ENCODE assay signal across 32 cellular contexts in genomic region chr6:141118991-141119390, GRCh38.
"Had no signal": no experiment of that assay in that cellular context is flagged by ENCODE, and none has a peak within 500 bp of the region (broad histone marks: within the 10 kb centered on the region; RNA-seq: fewer than 3 reads in every experiment).

No MANE protein-coding gene starts in this region.

- H3K27ac Mint-ChIP-seq: activated B cell treated with CpG ODN at 0.5 μM for 24 hours; activated CD4-positive, alpha-beta memory T cell treated with anti-CD3 and anti-CD28 coated beads for 36 hours; activated CD4-positive, alpha-beta T cell treated with anti-CD3 and anti-CD28 coated beads, Interleukin-2, amount 10 ng/mL, durations not matched to agents 24 days and 14 days; activated CD8-positive, alpha-beta T cell treated with anti-CD3 and anti-CD28 coated beads for 36 hours; activated naive CD4-positive, alpha-beta T cell treated with anti-CD3 and anti-CD28 coated beads, Interleukin-2, amount 10 ng/mL, durations not matched to agents 7 days and 5 days; activated naive CD4-positive, alpha-beta T cell treated with anti-CD3 and anti-CD28 coated beads, Interleukin-2, amount 50 U/mL, for 24 hours; activated naive CD8-positive, alpha-beta T cell; activated naive CD8-positive, alpha-beta T cell treated with anti-CD3 and anti-CD28 coated beads, Interleukin-2, amount 10 ng/mL, durations not matched to agents 7 days and 5 days; activated naive CD8-positive, alpha-beta T cell treated with anti-CD3 and anti-CD28 coated beads, Interleukin-2, amount 50 U/mL, for 24 hours; activated T-cell treated with anti-CD3 and anti-CD28 coated beads, Interleukin-2, amount 50 U/mL, for 72 hours; activated T-helper 1 cell treated with anti-CD3 and anti-CD28 coated beads, Interleukin-12 subunit alpha, Interleukin-12 subunit beta, Interleukin-2, Interleukin-4 antibody, amounts not matched to agents 30 ng/mL and 10 ng/mL and 1 ng/mL, durations not matched to agents 14 hours and 24 hours and 36 hours; activated T-helper 17 cell treated with anti-CD3 and anti-CD28 coated beads, Interleukin-2, amount 50 U/mL, for 72 hours; T-helper 1 cell treated with Interleukin-12 subunit alpha and Interleukin-12 subunit beta and Interleukin-4 antibody, amounts not matched to agents 30 μg/mL and 1 μg/mL, for 36 hours; T-helper 2 cell treated with Interferon-gamma antibody and Interleukin-4, amounts not matched to agents 5 μg/mL and 100 μg/mL, for 36 hours had no signal

- DNase-seq: activated B cell treated with CpG ODN at 0.5 μM for 24 hours; activated CD4-positive, alpha-beta memory T cell treated with anti-CD3 and anti-CD28 coated beads for 36 hours; activated CD4-positive, alpha-beta T cell treated with anti-CD3 and anti-CD28 coated beads for 4 hours; activated CD4-positive, alpha-beta T cell treated with anti-CD3 and anti-CD28 coated beads, Interleukin-2, amount 10 ng/mL, durations not matched to agents 24 days and 14 days; activated CD4-positive, alpha-beta T cell treated with anti-CD3 and anti-CD28 coated beads, Interleukin-2, amount 50 U/mL, for 1 hour; activated CD4-positive, alpha-beta T cell treated with anti-CD3 and anti-CD28 coated beads, Interleukin-2, amount 50 U/mL, for 4 hours; activated CD4-positive, CD25-positive, alpha-beta regulatory T cell treated with anti-CD3 and anti-CD28 coated beads, Interleukin-2, amount 50 U/mL, for 72 hours; activated CD8-positive, alpha-beta memory T cell treated with anti-CD3 and anti-CD28 coated beads, Interleukin-2, amount 50 U/mL, for 4 hours; activated CD8-positive, alpha-beta T cell treated with anti-CD3 and anti-CD28 coated beads for 36 hours; activated effector memory CD4-positive, alpha-beta T cell treated with Interleukin-2 at 50 U/mL for 16 hours; activated gamma-delta T cell; activated naive CD4-positive, alpha-beta T cell treated with anti-CD3 and anti-CD28 coated beads, Interleukin-2, amount 10 ng/mL, durations not matched to agents 7 days and 5 days; activated naive CD4-positive, alpha-beta T cell treated with Interleukin-2 at 50 U/mL for 16 hours; activated naive CD8-positive, alpha-beta T cell treated with anti-CD3 and anti-CD28 coated beads, Interleukin-2, amount 10 ng/mL, durations not matched to agents 7 days and 5 days; activated naive CD8-positive, alpha-beta T cell treated with anti-CD3 and anti-CD28 coated beads, Interleukin-2, amount 50 U/mL, for 24 hours; activated T-cell treated with anti-CD3 and anti-CD28 coated beads for 4 hours; activated T-cell treated with anti-CD3 and anti-CD28 coated beads, Interleukin-2, amount 50 U/mL, for 1 hour; activated T-cell treated with anti-CD3 and anti-CD28 coated beads, Interleukin-2, amount 50 U/mL, for 4 hours; activated T-cell treated with anti-CD3 and anti-CD28 coated beads, Interleukin-2, amount 50 U/mL, for 72 hours; amygdala; anterior cingulate cortex; brain microvascular endothelial cell; central memory CD4-positive, alpha-beta T cell; T-helper 1 cell; T-helper 2 cell; T-helper 9 cell had no signal

- H3K27me3 Mint-ChIP-seq: activated B cell treated with CpG ODN at 0.5 μM for 24 hours; activated CD4-positive, alpha-beta T cell treated with anti-CD3 and anti-CD28 coated beads, Interleukin-2, amount 10 ng/mL, durations not matched to agents 24 days and 14 days; activated naive CD4-positive, alpha-beta T cell treated with anti-CD3 and anti-CD28 coated beads, Interleukin-2, amount 10 ng/mL, durations not matched to agents 7 days and 5 days; activated naive CD8-positive, alpha-beta T cell treated with anti-CD3 and anti-CD28 coated beads, Interleukin-2, amount 10 ng/mL, durations not matched to agents 7 days and 5 days; activated naive CD8-positive, alpha-beta T cell treated with anti-CD3 and anti-CD28 coated beads, Interleukin-2, amount 50 U/mL, for 24 hours had no signal

- ATAC-seq: activated CD8-positive, alpha-beta T cell treated with anti-CD3 and anti-CD28 coated beads for 36 hours; activated naive CD8-positive, alpha-beta T cell treated with anti-CD3 and anti-CD28 coated beads, Interleukin-2, amount 50 U/mL, for 24 hours; activated T-cell treated with anti-CD3 and anti-CD28 coated beads, Interleukin-2, amount 50 U/mL, for 4 hours; activated T-cell treated with anti-CD3 and anti-CD28 coated beads, Interleukin-2, amount 50 U/mL, for 72 hours; activated T-helper 17 cell treated with anti-CD3 and anti-CD28 coated beads, Interleukin-2, amount 50 U/mL, for 72 hours had no signal

- H3K36me3 Mint-ChIP-seq: activated CD4-positive, alpha-beta memory T cell treated with anti-CD3 and anti-CD28 coated beads for 36 hours; activated naive CD4-positive, alpha-beta T cell treated with anti-CD3 and anti-CD28 coated beads, Interleukin-2, amount 10 ng/mL, durations not matched to agents 7 days and 5 days; activated naive CD4-positive, alpha-beta T cell treated with anti-CD3 and anti-CD28 coated beads, Interleukin-2, amount 50 U/mL, for 24 hours; activated naive CD8-positive, alpha-beta T cell; activated naive CD8-positive, alpha-beta T cell treated with anti-CD3 and anti-CD28 coated beads, Interleukin-2, amount 10 ng/mL, durations not matched to agents 7 days and 5 days had no signal

- H3K9me3 Mint-ChIP-seq: activated CD4-positive, alpha-beta memory T cell treated with anti-CD3 and anti-CD28 coated beads for 36 hours; activated CD4-positive, alpha-beta T cell treated with anti-CD3 and anti-CD28 coated beads, Interleukin-2, amount 10 ng/mL, durations not matched to agents 24 days and 14 days; activated CD8-positive, alpha-beta T cell treated with anti-CD3 and anti-CD28 coated beads for 36 hours; activated naive CD4-positive, alpha-beta T cell treated with anti-CD3 and anti-CD28 coated beads, Interleukin-2, amount 10 ng/mL, durations not matched to agents 7 days and 5 days; activated naive CD4-positive, alpha-beta T cell treated with anti-CD3 and anti-CD28 coated beads, Interleukin-2, amount 50 U/mL, for 24 hours; activated naive CD8-positive, alpha-beta T cell treated with anti-CD3 and anti-CD28 coated beads, Interleukin-2, amount 10 ng/mL, durations not matched to agents 7 days and 5 days; activated naive CD8-positive, alpha-beta T cell treated with anti-CD3 and anti-CD28 coated beads, Interleukin-2, amount 50 U/mL, for 24 hours; activated T-cell treated with anti-CD3 and anti-CD28 coated beads, Interleukin-2, amount 50 U/mL, for 4 hours; activated T-cell treated with anti-CD3 and anti-CD28 coated beads, Interleukin-2, amount 50 U/mL, for 72 hours; activated T-helper 1 cell treated with anti-CD3 and anti-CD28 coated beads, Interleukin-12 subunit alpha, Interleukin-12 subunit beta, Interleukin-2, Interleukin-4 antibody, amounts not matched to agents 30 ng/mL and 10 ng/mL and 1 ng/mL, durations not matched to agents 14 hours and 24 hours and 36 hours; activated T-helper 17 cell treated with anti-CD3 and anti-CD28 coated beads, Interleukin-2, amount 50 U/mL, for 72 hours; T-helper 1 cell treated with Interleukin-12 subunit alpha and Interleukin-12 subunit beta and Interleukin-4 antibody, amounts not matched to agents 30 μg/mL and 1 μg/mL, for 36 hours; T-helper 2 cell treated with Interferon-gamma antibody and Interleukin-4, amounts not matched to agents 5 μg/mL and 100 μg/mL, for 36 hours had no signal

- H3K4me3 Mint-ChIP-seq: activated B cell treated with CpG ODN at 0.5 μM for 24 hours; activated CD4-positive, alpha-beta memory T cell treated with anti-CD3 and anti-CD28 coated beads for 36 hours; activated CD4-positive, alpha-beta T cell treated with anti-CD3 and anti-CD28 coated beads, Interleukin-2, amount 10 ng/mL, durations not matched to agents 24 days and 14 days; activated CD8-positive, alpha-beta T cell treated with anti-CD3 and anti-CD28 coated beads for 36 hours; activated naive CD4-positive, alpha-beta T cell treated with anti-CD3 and anti-CD28 coated beads, Interleukin-2, amount 10 ng/mL, durations not matched to agents 7 days and 5 days; activated naive CD4-positive, alpha-beta T cell treated with anti-CD3 and anti-CD28 coated beads, Interleukin-2, amount 50 U/mL, for 24 hours; activated naive CD8-positive, alpha-beta T cell; activated naive CD8-positive, alpha-beta T cell treated with anti-CD3 and anti-CD28 coated beads, Interleukin-2, amount 10 ng/mL, durations not matched to agents 7 days and 5 days; activated naive CD8-positive, alpha-beta T cell treated with anti-CD3 and anti-CD28 coated beads, Interleukin-2, amount 50 U/mL, for 24 hours; activated T-cell treated with anti-CD3 and anti-CD28 coated beads, Interleukin-2, amount 50 U/mL, for 4 hours; activated T-cell treated with anti-CD3 and anti-CD28 coated beads, Interleukin-2, amount 50 U/mL, for 72 hours; activated T-helper 1 cell treated with anti-CD3 and anti-CD28 coated beads, Interleukin-12 subunit alpha, Interleukin-12 subunit beta, Interleukin-2, Interleukin-4 antibody, amounts not matched to agents 30 ng/mL and 10 ng/mL and 1 ng/mL, durations not matched to agents 14 hours and 24 hours and 36 hours; activated T-helper 17 cell treated with anti-CD3 and anti-CD28 coated beads, Interleukin-2, amount 50 U/mL, for 72 hours; T-helper 1 cell treated with Interleukin-12 subunit alpha and Interleukin-12 subunit beta and Interleukin-4 antibody, amounts not matched to agents 30 μg/mL and 1 μg/mL, for 36 hours; T-helper 2 cell treated with Interferon-gamma antibody and Interleukin-4, amounts not matched to agents 5 μg/mL and 100 μg/mL, for 36 hours had no signal

- H3K4me1 Mint-ChIP-seq: activated B cell treated with CpG ODN at 0.5 μM for 24 hours; activated CD4-positive, alpha-beta T cell treated with anti-CD3 and anti-CD28 coated beads, Interleukin-2, amount 10 ng/mL, durations not matched to agents 24 days and 14 days; activated naive CD4-positive, alpha-beta T cell treated with anti-CD3 and anti-CD28 coated beads, Interleukin-2, amount 10 ng/mL, durations not matched to agents 7 days and 5 days; activated naive CD4-positive, alpha-beta T cell treated with anti-CD3 and anti-CD28 coated beads, Interleukin-2, amount 50 U/mL, for 24 hours; activated naive CD8-positive, alpha-beta T cell treated with anti-CD3 and anti-CD28 coated beads, Interleukin-2, amount 10 ng/mL, durations not matched to agents 7 days and 5 days; activated naive CD8-positive, alpha-beta T cell treated with anti-CD3 and anti-CD28 coated beads, Interleukin-2, amount 50 U/mL, for 24 hours; activated T-helper 17 cell treated with anti-CD3 and anti-CD28 coated beads, Interleukin-2, amount 50 U/mL, for 72 hours had no signal
